8 cellular contexts compared by ENCODE assay signal in the genomic region with DNA sequence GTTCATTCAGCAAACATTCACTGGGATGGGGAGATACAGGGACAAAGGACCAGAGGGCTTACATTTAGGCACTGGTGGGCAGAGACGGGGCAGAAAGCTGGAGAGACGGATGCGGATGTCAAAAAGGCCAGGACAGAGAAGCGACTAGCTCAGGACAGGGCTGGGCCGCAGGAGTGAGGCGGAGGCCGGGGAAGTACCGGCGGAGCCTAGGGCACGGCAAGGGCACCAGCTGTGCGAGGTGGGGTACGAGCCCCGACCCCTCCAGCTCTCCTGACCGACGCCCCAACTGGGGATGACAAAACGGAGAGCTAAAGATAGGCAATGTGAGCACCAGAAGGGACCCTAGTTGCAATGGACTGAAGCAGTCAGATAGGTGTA. TPM values are rescaled to one million over a fixed set of nuclear protein-coding genes. Genes with fewer than 3 reads are reported as not detected.
DNase-seq lines count a peak whose midpoint lies in the region; ATAC-seq and TF ChIP-seq lines count a peak whose summit lies in the region.

No MANE protein-coding gene starts in this region.

- no peak for TF ChIP-seq CTCF in RWPE1 (conservative IDR thresholded peaks at IDR 0.05; ENCODE audit: low read depth)
- TF ChIP-seq CTCF in endodermal cell (conservative IDR thresholded peaks at IDR 0.05): no peak
- TF ChIP-seq CTCF in parathyroid adenoma (IDR thresholded peaks at IDR 0.05): no peak
- TF ChIP-seq CTCF in foreskin keratinocyte (conservative IDR thresholded peaks at IDR 0.05): no peak

- H3K9ac ChIP-seq in ES-I3 (ENCODE audit: low read depth, low read length) (peak overlapping the region; percentile 27; the same call in 1 of the 2 replicates), endodermal cell (ENCODE audit: extremely low read depth, low read length, poor library complexity, severe bottlenecking) (no peak overlapping the region), parathyroid adenoma (no peak overlapping the region)

- no peaks in the 10 kb centered on the region for H3K36me3 Mint-ChIP-seq in endodermal cell (ENCODE audit: low read depth)

- H3K9me3 ChIP-seq in ES-I3 (ENCODE audit: control insufficient read depth, insufficient read depth, low read length): no peaks in the 10 kb centered on the region
- H3K9me3 ChIP-seq in endodermal cell (ENCODE audit: control insufficient read depth, low read length): no peaks in the 10 kb centered on the region
- no peaks in the 10 kb centered on the region for H3K9me3 ChIP-seq in parathyroid adenoma (ENCODE audit: control insufficient read depth, low read length)

- no peaks in the 10 kb centered on the region for H3K9me3 Mint-ChIP-seq in endodermal cell

- whole genome bisulfite sequencing in endodermal cell (ENCODE audit: insufficient coverage in 1 of 2, insufficient read length in 1 of 2), 2 experiments: 77 to 82% methylated on average over 16 of the region's 16 CpGs

- H3K79me2 ChIP-seq in parathyroid adenoma: no peaks in the 10 kb centered on the region

- peaks cover 27% of the 10 kb centered on the region for H3K27me3 Mint-ChIP-seq in endodermal cell (ENCODE audit: insufficient read depth)

- peaks cover 6% of the 10 kb centered on the region; the same call in 1 of the 2 replicates for H3K4me1 ChIP-seq in ES-I3 (ENCODE audit: insufficient read depth, low read length)
- H3K4me1 ChIP-seq in endodermal cell (ENCODE audit: control insufficient read depth, insufficient read depth, low read length): no peaks in the 10 kb centered on the region
- peaks cover 5% of the 10 kb centered on the region for H3K4me1 ChIP-seq in parathyroid adenoma
- no peaks in the 10 kb centered on the region for H3K4me1 ChIP-seq in foreskin keratinocyte

- no peak for ATAC-seq in foreskin keratinocyte
- ATAC-seq in GM19452 (IDR thresholded peaks at IDR 0.05; ENCODE audit: unreplicated experiment): no peak

- POLR2A ChIA-PET in RWPE1 (lab: Yijun Ruan, JAX; ENCODE audit: low non-redundant PET): no interaction called here

- peak overlapping the region; percentile 37 for H3K4me2 ChIP-seq in parathyroid adenoma (ENCODE audit: low read length)

- CTCF ChIA-PET in RWPE1 (lab: Yijun Ruan, JAX): interaction anchor here (0.5 to 2.6 kb wide), 15 partner anchors 8 to 1956 kb away, joined by 3 to 20 read pairs (median 4); partner anchors contain the start of genes PDK2 and PPP1R9B

- peak overlapping the region; percentile 63 for H2AFZ ChIP-seq in parathyroid adenoma

- no peak overlapping the region for H3K4me3 ChIP-seq in endodermal cell (ENCODE audit: low read length)
- H3K4me3 ChIP-seq in parathyroid adenoma (ENCODE audit: low read depth, low read length): no peak overlapping the region

- H3K36me3 ChIP-seq in ES-I3 (ENCODE audit: insufficient read depth, low read length) (no peaks in the 10 kb centered on the region), endodermal cell (ENCODE audit: control insufficient read depth, insufficient read depth, low read length) (no peaks in the 10 kb centered on the region), parathyroid adenoma (ENCODE audit: control insufficient read depth, insufficient read depth, low read length) (no peaks in the 10 kb centered on the region)

- peak overlapping the region; percentile 58 for H3K27ac Mint-ChIP-seq in endodermal cell

- H3K4me3 Mint-ChIP-seq in endodermal cell: peak overlapping the region; percentile 54

- peaks cover 9% of the 10 kb centered on the region for H3K4me1 Mint-ChIP-seq in endodermal cell

- H3K27ac ChIP-seq in RWPE1 (peak overlapping the region; percentile 69; the same call in 1 of the 2 replicates), endodermal cell (ENCODE audit: low read depth, low read length) (peak overlapping the region; percentile 89), parathyroid adenoma (no peak overlapping the region), foreskin keratinocyte (no peak overlapping the region)

- H3K27me3 ChIP-seq in endodermal cell (ENCODE audit: control insufficient read depth, insufficient read depth, low read length, poor library complexity, severe bottlenecking) (no peaks in the 10 kb centered on the region), parathyroid adenoma (ENCODE audit: control insufficient read depth, insufficient read depth, low read length) (no peaks in the 10 kb centered on the region), foreskin keratinocyte (no peaks in the 10 kb centered on the region)

- DNase-seq in RWPE1 (ENCODE audit: low spot score) (no peak), endodermal cell (no peak), GOT3 (lab: John Stamatoyannopoulos, UW) (no peak), foreskin keratinocyte (no peak)
- no peak for DNase-seq in activated effector memory CD4-positive, alpha-beta T cell treated with anti-CD3 and anti-CD28 coated beads, Interleukin-2, amount 50 U/mL, for 16 hours

RNA-seq across cellular contexts. Expression of gene SGCA, which starts 3.9 kb away (rescaled TPM):
- total RNA-seq in endodermal cell: 1 to 10 TPM in 1 of 2 donors, under 1 TPM in 1; 0.51 to 2.6 TPM
- polyA plus RNA-seq in endodermal cell (2013, experiment 1 of 2): 0.75 TPM
- 0.46 TPM for polyA plus RNA-seq in endodermal cell (2013, experiment 2 of 2)
- not detected in 2 replicates for total RNA-seq in foreskin keratinocyte
- not detected in 2 replicates for polyA plus RNA-seq in foreskin keratinocyte

RNA-seq across cellular contexts. Expression of gene PPP1R9B, which starts 11.4 kb away (rescaled TPM):
- 10 to 100 TPM; 24.1 to 34.6 TPM for total RNA-seq in endodermal cell
- polyA plus RNA-seq in endodermal cell (2013, experiment 1 of 2): 27.5 TPM
- polyA plus RNA-seq in endodermal cell (2013, experiment 2 of 2): 28.4 TPM
- total RNA-seq in foreskin keratinocyte: 32.9 and 36.0 TPM in 2 replicates
- 21.2 and 21.5 TPM in 2 replicates for polyA plus RNA-seq in foreskin keratinocyte

RNA-seq across cellular contexts. Expression of gene SAMD14, which starts 31.9 kb away (rescaled TPM):
- 10 to 100 TPM in 1 of 2 donors, 1 to 10 TPM in 1; 9.5 to 23.2 TPM for total RNA-seq in endodermal cell
- 28.9 TPM for polyA plus RNA-seq in endodermal cell (2013, experiment 1 of 2)
- polyA plus RNA-seq in endodermal cell (2013, experiment 2 of 2): 28.6 TPM
- 0.99 and 2.4 TPM in 2 replicates for total RNA-seq in foreskin keratinocyte
- polyA plus RNA-seq in foreskin keratinocyte: 1.4 and 2.4 TPM in 2 replicates

RNA-seq across cellular contexts. Expression of gene COL1A1, which starts 39.5 kb away (rescaled TPM):
- total RNA-seq in endodermal cell: 10 to 100 TPM; 62.2 to 85.6 TPM
- polyA plus RNA-seq in endodermal cell (2013, experiment 1 of 2): 115 TPM
- 126 TPM for polyA plus RNA-seq in endodermal cell (2013, experiment 2 of 2)
- 3.5 and 4.7 TPM in 2 replicates for total RNA-seq in foreskin keratinocyte
- 2.2 and 2.7 TPM in 2 replicates for polyA plus RNA-seq in foreskin keratinocyte

Comparison
In these comparisons a context has a peak if more than half of its experiments do, and no peak if none do; other contexts are left out.
1. H3K27ac ChIP-seq: peak in RWPE1 (single experiment) and endodermal cell (single experiment); none in parathyroid adenoma (single experiment) and foreskin keratinocyte (single experiment).